11 cellular contexts compared by ENCODE assay signal in genomic region chr3:11769704-11770103, GRCh38.
DNase-seq lines count a peak whose midpoint lies in the region; ATAC-seq and TF ChIP-seq lines count a peak whose summit lies in the region.
"Had no signal": no experiment of that assay in that cellular context is flagged by ENCODE, and none has a peak within 500 bp of the region (broad histone marks: within the 10 kb centered on the region; RNA-seq: fewer than 3 reads in every experiment).

No MANE protein-coding gene starts in this region.

- intact Hi-C loops in activated CD4-positive, alpha-beta T cell treated with anti-CD3 and anti-CD28 coated beads for 36 hours (cut with DNase I, micrococcal nuclease) = loop anchor here (1.0 to 5.0 kb wide), 3 partner anchors 47 to 147 kb away; no protein-coding TSS in a partner anchor
- intact Hi-C loops in prostate gland (cut with DNase I) (no loop called here), uterus (cut with DNase I; ENCODE audit: low total_unique reads) (no loop called here)

- H3K9me3 ChIP-seq in OCI-LY1 (ENCODE audit: low read length) (no peaks in the 10 kb centered on the region), prostate gland (no peaks in the 10 kb centered on the region), uterus (no peaks in the 10 kb centered on the region)
- H3K9me3 ChIP-seq: A549 had no signal

- H3K36me3 Mint-ChIP-seq in activated CD4-positive, alpha-beta T cell treated with anti-CD3 and anti-CD28 coated beads for 36 hours (ENCODE audit: low read depth) = no peaks in the 10 kb centered on the region
- no peaks in the 10 kb centered on the region for H3K36me3 Mint-ChIP-seq in HFFc6 (ENCODE audit: low read depth)

- H3K9ac ChIP-seq in OCI-LY1 (ENCODE audit: low read length) = no peak overlapping the region

- no peak for TF ChIP-seq CTCF in OCI-LY1 (IDR thresholded peaks at IDR 0.05; ENCODE audit: low read length)
- no peak for TF ChIP-seq CTCF in prostate gland (IDR thresholded peaks at IDR 0.05)
- no peak for TF ChIP-seq CTCF in uterus (IDR thresholded peaks at IDR 0.05)
- TF ChIP-seq CTCF in HFFc6 (IDR thresholded peaks at IDR 0.05) = no peak

- POLR2A ChIA-PET in activated CD4-positive, alpha-beta T cell treated with anti-CD3 and anti-CD28 coated beads for 36 hours (lab: Charles Lee) = no interaction called here

- H3K27ac ChIP-seq in OCI-LY1 (ENCODE audit: low read depth, low read length, poor library complexity, severe bottlenecking) (no peak overlapping the region), epithelial cell of prostate (peak overlapping the region; percentile 99), prostate gland (peak overlapping the region; percentile 72 to 75), uterus (no peak overlapping the region)
- H3K27ac ChIP-seq: A549, cardiac muscle cell had no signal

- H3K4me3 Mint-ChIP-seq in activated CD4-positive, alpha-beta T cell treated with anti-CD3 and anti-CD28 coated beads for 36 hours = no peak overlapping the region
- no peak overlapping the region for H3K4me3 Mint-ChIP-seq in HFFc6

- H3K27me3 Mint-ChIP-seq in activated CD4-positive, alpha-beta T cell treated with anti-CD3 and anti-CD28 coated beads for 36 hours = no peaks in the 10 kb centered on the region
- peaks cover 8% of the 10 kb centered on the region for H3K27me3 Mint-ChIP-seq in HFFc6 (ENCODE audit: insufficient read depth)

- no peaks in the 10 kb centered on the region for H4K20me1 ChIP-seq in OCI-LY1 (ENCODE audit: insufficient read depth, low read length)

- H3K4me1 ChIP-seq in OCI-LY1 (ENCODE audit: insufficient read depth, low read length, severe bottlenecking) (peaks cover 19% of the 10 kb centered on the region), prostate gland (replicated peaks) (peaks cover 17% of the 10 kb centered on the region), uterus (no peaks in the 10 kb centered on the region)

- no peaks in the 10 kb centered on the region for H3K79me2 ChIP-seq in OCI-LY1 (ENCODE audit: insufficient read depth, low read length)

- H3K36me3 ChIP-seq in OCI-LY1 (ENCODE audit: insufficient read depth, low read length) = no peaks in the 10 kb centered on the region
- H3K36me3 ChIP-seq in prostate gland = no peaks in the 10 kb centered on the region
- no peaks in the 10 kb centered on the region for H3K36me3 ChIP-seq in uterus
- H3K36me3 ChIP-seq: cardiac muscle cell had no signal

- H3F3A ChIP-seq in OCI-LY1 (ENCODE audit: insufficient read depth, low read length) = no peaks in the 10 kb centered on the region

- H3K9me2 ChIP-seq in OCI-LY1 (ENCODE audit: low read depth, low read length) = no peaks in the 10 kb centered on the region

- H3K27me3 ChIP-seq in OCI-LY1 (ENCODE audit: insufficient read depth, low read length) (no peaks in the 10 kb centered on the region), prostate gland (replicated peaks; ENCODE audit: insufficient read depth) (no peaks in the 10 kb centered on the region), uterus (no peaks in the 10 kb centered on the region)
- H3K27me3 ChIP-seq: cardiac muscle cell had no signal

- peak overlapping the region; percentile 44 for H3K4me3 ChIP-seq in OCI-LY1 (ENCODE audit: low read depth, low read length, poor library complexity, severe bottlenecking)
- H3K4me3 ChIP-seq in prostate gland = no peak overlapping the region
- H3K4me3 ChIP-seq in uterus = no peak overlapping the region
- H3K4me3 ChIP-seq: A549, cardiac muscle cell had no signal

- WGBS in prostate gland = 49% methylated on average over 5 of the region's 5 CpGs

- no peak for ATAC-seq in activated CD4-positive, alpha-beta T cell treated with anti-CD3 and anti-CD28 coated beads for 36 hours
- ATAC-seq in HG03354 (IDR thresholded peaks at IDR 0.05; ENCODE audit: poor library complexity, severe bottlenecking, unreplicated experiment) = no peak

- TF ChIP-seq POLR2A in prostate gland (IDR thresholded peaks at IDR 0.05) = no peak
- TF ChIP-seq POLR2A in uterus (IDR thresholded peaks at IDR 0.05) = no peak

- H3K4me2 ChIP-seq in OCI-LY1 (ENCODE audit: low read length) = peak overlapping the region; percentile 64

- H3K4me1 Mint-ChIP-seq in activated CD4-positive, alpha-beta T cell treated with anti-CD3 and anti-CD28 coated beads for 36 hours = peaks cover 25% of the 10 kb centered on the region
- peaks cover 43% of the 10 kb centered on the region for H3K4me1 Mint-ChIP-seq in HFFc6 (ENCODE audit: low read depth)

- CTCF ChIA-PET in activated CD4-positive, alpha-beta T cell treated with anti-CD3 and anti-CD28 coated beads for 36 hours (lab: Charles Lee) = no interaction called here

- peak overlapping the region; percentile 75 for H3K27ac Mint-ChIP-seq in activated CD4-positive, alpha-beta T cell treated with anti-CD3 and anti-CD28 coated beads for 36 hours
- no peak overlapping the region for H3K27ac Mint-ChIP-seq in HFFc6

- peak; percentile 18 for DNase-seq in activated CD4-positive, alpha-beta T cell treated with anti-CD3 and anti-CD28 coated beads for 36 hours
- DNase-seq in activated CD4-positive, alpha-beta T cell treated with anti-CD3 and anti-CD28 coated beads, Interleukin-2, amount 50 U/mL, for 48 hours = no peak
- DNase-seq in epithelial cell of prostate (ENCODE audit: low read depth, low spot score) (no peak), prostate gland (ENCODE audit: low spot score) (no peak), uterus (no peak), HFFc6 (no peak)
- DNase-seq: activated gamma-delta T cell had no signal

- H2AFZ ChIP-seq in OCI-LY1 (ENCODE audit: low read length) = no peak overlapping the region

- H3K9me3 Mint-ChIP-seq in activated CD4-positive, alpha-beta T cell treated with anti-CD3 and anti-CD28 coated beads for 36 hours (ENCODE audit: low read depth) = no peaks in the 10 kb centered on the region
- no peaks in the 10 kb centered on the region for H3K9me3 Mint-ChIP-seq in HFFc6

Comparison
In these comparisons a context has a peak if more than half of its experiments do, and no peak if none do; other contexts are left out.
1. H3K27ac ChIP-seq: peak in epithelial cell of prostate (single experiment) and prostate gland (2 of 2); none in OCI-LY1 (single experiment) and uterus (0 of 2).
2. intact Hi-C loops: an anchor here in activated CD4-positive, alpha-beta T cell treated with anti-CD3 and anti-CD28 coated beads for 36 hours (1.0 to 5.0 kb wide); none called in prostate gland and uterus.